22 cellular contexts compared by ENCODE assay signal in genomic region chr21:43984905-43985689, GRCh38. TPM values are rescaled to one million over a fixed set of nuclear protein-coding genes. Genes with fewer than 3 reads are reported as not detected.
DNase-seq lines count a peak whose midpoint lies in the region; ATAC-seq and TF ChIP-seq lines count a peak whose summit lies in the region.
"Had no signal": no experiment of that assay in that cellular context is flagged by ENCODE, and none has a peak within 500 bp of the region (broad histone marks: within the 10 kb centered on the region; RNA-seq: fewer than 3 reads in every experiment).

No MANE protein-coding gene starts in this region.

- H3K27me3 ChIP-seq in BLaER1 treated with 17β-estradiol and CSF1 and Interleukin-3, amounts not matched to agents 10 nM and 100 nM = peaks cover 7 to 47% (median 37%) of the 10 kb centered on the region in 11 experiments; a peak in 20 of 22 replicates
- H3K27me3 ChIP-seq in HAP-1 (ENCODE audit: low read depth) = no peaks in the 10 kb centered on the region
- H3K27me3 ChIP-seq: BE2C, Peyer's patch had no signal

- ATAC-seq in activated naive CD8-positive, alpha-beta T cell treated with anti-CD3 and anti-CD28 coated beads, Interleukin-2, amount 10 ng/mL, durations not matched to agents 7 days and 5 days (ENCODE audit: low read depth) = peak; percentile 28
- ATAC-seq: natural killer cell had no signal

- H3K4me1 Mint-ChIP-seq in activated naive CD8-positive, alpha-beta T cell treated with anti-CD3 and anti-CD28 coated beads, Interleukin-2, amount 10 ng/mL, durations not matched to agents 7 days and 5 days = peaks cover 11% of the 10 kb centered on the region
- peaks cover 5% of the 10 kb centered on the region for H3K4me1 Mint-ChIP-seq in CD14-positive monocyte

- POLR2A ChIA-PET in activated naive CD8-positive, alpha-beta T cell treated with anti-CD3 and anti-CD28 coated beads, Interleukin-2, amount 10 ng/mL, durations not matched to agents 7 days and 5 days (lab: Charles Lee) = no interaction called here

- H3K9ac ChIP-seq in BLaER1 treated with 17β-estradiol and CSF1 and Interleukin-3, amounts not matched to agents 10 nM and 100 nM = no peak overlapping the region
- H3K9ac ChIP-seq in ES-I3 (ENCODE audit: low read depth, low read length) = peak overlapping the region; percentile 21; the same call in 1 of the 2 replicates
- H3K9ac ChIP-seq: KMS-11 had no signal

- H3K4me1 ChIP-seq in BLaER1 treated with 17β-estradiol and CSF1 and Interleukin-3, amounts not matched to agents 10 nM and 100 nM = peaks cover 3 to 58% (median 45%) of the 10 kb centered on the region in 10 experiments; a peak in 19 of 20 replicates
- H3K4me1 ChIP-seq in ES-I3 (ENCODE audit: insufficient read depth, low read length) = peaks cover 5% of the 10 kb centered on the region
- H3K4me1 ChIP-seq in HAP-1 = no peaks in the 10 kb centered on the region

- no peak overlapping the region for H3K4me3 ChIP-seq in BLaER1 treated with 17β-estradiol and CSF1 and Interleukin-3, amounts not matched to agents 10 nM and 100 nM
- no peak overlapping the region for H3K4me3 ChIP-seq in HAP-1
- H3K4me3 ChIP-seq: left ventricle myocardium inferior, Peyer's patch had no signal

- H3K27ac Mint-ChIP-seq in activated naive CD8-positive, alpha-beta T cell treated with anti-CD3 and anti-CD28 coated beads, Interleukin-2, amount 10 ng/mL, durations not matched to agents 7 days and 5 days = peak overlapping the region; percentile 3
- H3K27ac Mint-ChIP-seq in CD14-positive monocyte = no peak overlapping the region
- H3K27ac Mint-ChIP-seq: natural killer cell had no signal

- no peaks in the 10 kb centered on the region for H3K9me3 ChIP-seq in BLaER1 treated with 17β-estradiol and CSF1 and Interleukin-3, amounts not matched to agents 10 nM and 100 nM (replicated peaks in 1 of 11)
- H3K9me3 ChIP-seq in ES-I3 (ENCODE audit: control insufficient read depth, insufficient read depth, low read length) (no peaks in the 10 kb centered on the region), HAP-1 (no peaks in the 10 kb centered on the region)
- H3K9me3 ChIP-seq: BE2C, left ventricle myocardium inferior, Peyer's patch had no signal

- H3K27ac ChIP-seq in BLaER1 treated with 17β-estradiol and CSF1 and Interleukin-3, amounts not matched to agents 10 nM and 100 nM = no peak overlapping the region
- H3K27ac ChIP-seq: KMS-11, left ventricle myocardium inferior, Peyer's patch had no signal

- H3K4me3 Mint-ChIP-seq in activated naive CD8-positive, alpha-beta T cell treated with anti-CD3 and anti-CD28 coated beads, Interleukin-2, amount 10 ng/mL, durations not matched to agents 7 days and 5 days = no peak overlapping the region
- H3K4me3 Mint-ChIP-seq in CD14-positive monocyte = peak overlapping the region in 1 of 2 donors; percentile 61
- H3K4me3 Mint-ChIP-seq: natural killer cell had no signal

- in situ Hi-C loops in HAP-1 (cut with MboI; ENCODE audit: low sequenced_read_pairs) = no loop called here

- peaks cover 3% of the 10 kb centered on the region for H3K36me3 Mint-ChIP-seq in activated naive CD8-positive, alpha-beta T cell treated with anti-CD3 and anti-CD28 coated beads, Interleukin-2, amount 10 ng/mL, durations not matched to agents 7 days and 5 days
- H3K36me3 Mint-ChIP-seq in CD14-positive monocyte = peaks cover 31 to 40% of the 10 kb centered on the region in 2 donors
- H3K36me3 Mint-ChIP-seq: natural killer cell had no signal

- intact Hi-C loops in CD14-positive monocyte (cut with micrococcal nuclease) = no loop called here

- no peak for DNase-seq in activated naive CD8-positive, alpha-beta T cell treated with anti-CD3 and anti-CD28 coated beads, Interleukin-2, amount 10 ng/mL, durations not matched to agents 7 days and 5 days
- DNase-seq in left kidney (ENCODE audit: low read depth, low spot score) = peak; percentile 66
- no peak for DNase-seq in NCI-H226
- no peak for DNase-seq in HAP-1 (ENCODE audit: low spot score in 2 of 2)
- DNase-seq in CD14-positive monocyte (ENCODE audit: low spot score) = no peak
- no peak for DNase-seq in COR-L47 (lab: John Stamatoyannopoulos, UW)
- DNase-seq: activated CD4-positive, alpha-beta T cell treated with anti-CD3 and anti-CD28 coated beads, Interleukin-2, amount 50 U/mL, for 48 hours; activated gamma-delta T cell; BE2C; caudate nucleus; GF-D8; left ventricle myocardium inferior; natural killer cell; NCI-H1694; NCI-H69; Peyer's patch; right cardiac atrium; stimulated activated CD4-positive, alpha-beta T cell treated with anti-CD3 and anti-CD28 coated beads, Interleukin-4, amount 100 ng/mL, for 24 hours; stimulated activated naive CD4-positive, alpha-beta T cell had no signal

- no peak for TF ChIP-seq CTCF in CD14-positive monocyte (IDR thresholded peaks at IDR 0.05)

- H3K36me3 ChIP-seq in BLaER1 treated with 17β-estradiol and CSF1 and Interleukin-3, amounts not matched to agents 10 nM and 100 nM = peaks cover 0 to 27% (median 8%) of the 10 kb centered on the region in 11 experiments; a peak in 13 of 22 replicates
- no peaks in the 10 kb centered on the region for H3K36me3 ChIP-seq in ES-I3 (ENCODE audit: insufficient read depth, low read length)
- H3K36me3 ChIP-seq in HAP-1 (replicated peaks) = no peaks in the 10 kb centered on the region

- peaks cover 6% of the 10 kb centered on the region for H3K27me3 Mint-ChIP-seq in activated naive CD8-positive, alpha-beta T cell treated with anti-CD3 and anti-CD28 coated beads, Interleukin-2, amount 10 ng/mL, durations not matched to agents 7 days and 5 days
- H3K27me3 Mint-ChIP-seq in CD14-positive monocyte (ENCODE audit: low read depth in 3 of 3) = peaks cover 14 to 33% (median 21%) of the 10 kb centered on the region in 3 donors

- H4K20me1 ChIP-seq in BLaER1 treated with 17β-estradiol and CSF1 and Interleukin-3, amounts not matched to agents 10 nM and 100 nM = peaks cover 0 to 50% (median 13%) of the 10 kb centered on the region in 11 experiments; a peak in 13 of 22 replicates

- H3K9me3 Mint-ChIP-seq in activated naive CD8-positive, alpha-beta T cell treated with anti-CD3 and anti-CD28 coated beads, Interleukin-2, amount 10 ng/mL, durations not matched to agents 7 days and 5 days = no peaks in the 10 kb centered on the region
- H3K9me3 Mint-ChIP-seq in CD14-positive monocyte = peaks cover 0 to 2% (median 0%) of the 10 kb centered on the region in 7 donors
- H3K9me3 Mint-ChIP-seq: natural killer cell had no signal

- peak overlapping the region in 8 of 11 experiments; percentile 35 to 79 (median 60); a peak in 16 of 22 replicates for H3K4me2 ChIP-seq in BLaER1 treated with 17β-estradiol and CSF1 and Interleukin-3, amounts not matched to agents 10 nM and 100 nM
- H3K4me2 ChIP-seq: KMS-11 had no signal

RNA-seq across cellular contexts. Expression of gene TRAPPC10, which starts 27.0 kb away (rescaled TPM):
- total RNA-seq in activated naive CD8-positive, alpha-beta T cell treated with anti-CD3 and anti-CD28 coated beads, Interleukin-2, amount 10 ng/mL, durations not matched to agents 7 days and 5 days = 10 to 100 TPM; 77.9 to 82.7 TPM
- 1 to 10 TPM; 5.9 to 8.6 TPM for polyA plus RNA-seq in CD14-positive monocyte
